In genomic region chr2:140528982-140529381, GRCh38 we compare ENCODE assay signal across 23 cellular contexts.
"Had no signal": no experiment of that assay in that cellular context is flagged by ENCODE, and none has a peak within 500 bp of the region (broad histone marks: within the 10 kb centered on the region; RNA-seq: fewer than 3 reads in every experiment).

No MANE protein-coding gene starts in this region.

- H3K9me3 ChIP-seq: ascending aorta, body of pancreas had no signal

- H3K4me3 ChIP-seq: ascending aorta, body of pancreas had no signal

- H3K4me2 ChIP-seq: KMS-11 had no signal

- H3K9ac ChIP-seq: KMS-11 had no signal

- H3K4me1 ChIP-seq: ascending aorta, body of pancreas had no signal

- H3K36me3 ChIP-seq: ascending aorta had no signal

- DNase-seq: activated B cell treated with CpG ODN at 0.5 μM for 24 hours; activated CD4-positive, alpha-beta memory T cell treated with anti-CD3 and anti-CD28 coated beads for 36 hours; activated CD4-positive, alpha-beta T cell treated with anti-CD3 and anti-CD28 coated beads, Interleukin-2, amount 10 ng/mL, durations not matched to agents 7 days and 5 days; activated gamma-delta T cell; activated naive CD4-positive, alpha-beta T cell treated with anti-CD3 and anti-CD28 coated beads, Interleukin-2, amount 50 U/mL, for 16 hours; activated naive CD8-positive, alpha-beta T cell treated with anti-CD3 and anti-CD28 coated beads, Interleukin-2, amount 10 ng/mL, durations not matched to agents 7 days and 5 days; activated T-cell treated with anti-CD3 and anti-CD28 coated beads for 4 hours; activated T-cell treated with anti-CD3 and anti-CD28 coated beads, Interleukin-2, amount 50 U/mL, for 48 hours; amniotic stem cell; body of pancreas; central memory CD4-positive, alpha-beta T cell; NCI-H1092; NCI-H1417; NCI-H1930; NCI-H2171; NCI-H2227 treated with DMSO at 0.1 percent for 48 hours; NCI-H446 treated with DMSO at 0.1 percent for 48 hours; NCI-H524 treated with DMSO at 0.1 percent for 48 hours; NCI-H774; SHP77 had no signal

- H3K27ac ChIP-seq: ascending aorta, body of pancreas, KMS-11 had no signal

- ATAC-seq: activated T-helper 17 cell treated with anti-CD3 and anti-CD28 coated beads, Interleukin-2, amount 50 U/mL, for 72 hours; body of pancreas had no signal

- H3K27me3 ChIP-seq: ascending aorta, body of pancreas had no signal
